In the genomic region with DNA sequence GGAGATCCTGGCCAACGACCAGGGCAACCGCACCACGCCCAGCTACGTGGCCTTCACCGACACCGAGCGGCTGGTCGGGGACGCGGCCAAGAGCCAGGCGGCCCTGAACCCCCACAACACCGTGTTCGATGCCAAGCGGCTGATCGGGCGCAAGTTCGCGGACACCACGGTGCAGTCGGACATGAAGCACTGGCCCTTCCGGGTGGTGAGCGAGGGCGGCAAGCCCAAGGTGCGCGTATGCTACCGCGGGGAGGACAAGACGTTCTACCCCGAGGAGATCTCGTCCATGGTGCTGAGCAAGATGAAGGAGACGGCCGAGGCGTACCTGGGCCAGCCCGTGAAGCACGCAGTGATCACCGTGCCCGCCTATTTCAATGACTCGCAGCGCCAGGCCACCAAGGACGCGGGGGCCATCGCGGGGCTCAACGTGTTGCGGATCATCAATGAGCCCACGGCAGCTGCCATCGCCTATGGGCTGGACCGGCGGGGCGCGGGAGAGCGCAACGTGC, we compare ENCODE assay signal across 1 cellular context.
TF ChIP-seq lines count a peak whose summit lies in the region.

No MANE protein-coding gene starts in this region.

TF ChIP-seq in K562, 482 proteins besides CTCF, POLR2A, EP300 and RAD21:
- TF ChIP-seq, protein P1, sequence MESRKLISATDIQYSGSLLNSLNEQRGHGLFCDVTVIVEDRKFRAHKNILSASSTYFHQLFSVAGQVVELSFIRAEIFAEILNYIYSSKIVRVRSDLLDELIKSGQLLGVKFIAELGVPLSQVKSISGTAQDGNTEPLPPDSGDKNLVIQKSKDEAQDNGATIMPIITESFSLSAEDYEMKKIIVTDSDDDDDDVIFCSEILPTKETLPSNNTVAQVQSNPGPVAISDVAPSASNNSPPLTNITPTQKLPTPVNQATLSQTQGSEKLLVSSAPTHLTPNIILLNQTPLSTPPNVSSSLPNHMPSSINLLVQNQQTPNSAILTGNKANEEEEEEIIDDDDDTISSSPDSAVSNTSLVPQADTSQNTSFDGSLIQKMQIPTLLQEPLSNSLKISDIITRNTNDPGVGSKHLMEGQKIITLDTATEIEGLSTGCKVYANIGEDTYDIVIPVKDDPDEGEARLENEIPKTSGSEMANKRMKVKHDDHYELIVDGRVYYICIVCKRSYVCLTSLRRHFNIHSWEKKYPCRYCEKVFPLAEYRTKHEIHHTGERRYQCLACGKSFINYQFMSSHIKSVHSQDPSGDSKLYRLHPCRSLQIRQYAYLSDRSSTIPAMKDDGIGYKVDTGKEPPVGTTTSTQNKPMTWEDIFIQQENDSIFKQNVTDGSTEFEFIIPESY (CRISPR knock-in tag; IDR thresholded peaks at IDR 0.05), result peak; percentile 85
